ENCODE assay signal across 25 cellular contexts in the genomic region with DNA sequence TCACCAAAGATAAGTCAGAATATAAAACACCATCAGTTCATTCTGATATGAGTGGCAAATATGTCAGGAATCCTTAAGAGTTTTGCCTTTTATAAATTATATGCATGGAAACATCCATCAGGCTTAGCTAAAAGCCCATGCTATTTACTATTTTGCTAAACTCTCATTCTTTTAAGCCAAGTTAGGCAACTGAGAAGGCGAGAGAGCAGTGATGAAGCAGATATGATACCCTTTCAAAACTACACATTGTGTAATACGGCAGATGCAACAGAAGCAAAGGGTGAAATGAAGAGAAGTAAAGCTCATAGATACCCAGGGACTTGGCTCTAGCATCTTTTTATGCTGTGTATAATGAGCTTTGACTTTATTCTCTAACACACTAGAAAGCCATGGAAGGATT.
"Had no signal": no experiment of that assay in that cellular context is flagged by ENCODE, and none has a peak within 500 bp of the region (broad histone marks: within the 10 kb centered on the region; RNA-seq: fewer than 3 reads in every experiment).

No MANE protein-coding gene starts in this region.

- H3K4me3 ChIP-seq: esophagus muscularis mucosa had no signal

- H3K27me3 ChIP-seq: brain microvascular endothelial cell, esophagus muscularis mucosa had no signal

- ATAC-seq: activated CD4-positive, alpha-beta T cell treated with anti-CD3 and anti-CD28 coated beads for 36 hours; activated CD8-positive, alpha-beta memory T cell treated with anti-CD3 and anti-CD28 coated beads, Interleukin-2, amount 10 ng/mL, durations not matched to agents 7 days and 5 days; activated CD8-positive, alpha-beta T cell treated with anti-CD3 and anti-CD28 coated beads, Interleukin-2, amount 10 ng/mL, durations not matched to agents 7 days and 5 days; activated naive CD8-positive, alpha-beta T cell treated with anti-CD3 and anti-CD28 coated beads, Interleukin-2, amount 50 U/mL, for 24 hours; effector memory CD8-positive, alpha-beta T cell had no signal

- H3K27ac ChIP-seq: brain microvascular endothelial cell, esophagus muscularis mucosa had no signal

- DNase-seq: activated CD4-positive, alpha-beta memory T cell treated with anti-CD3 and anti-CD28 coated beads for 36 hours; activated CD4-positive, alpha-beta T cell treated with anti-CD3 and anti-CD28 coated beads for 36 hours; activated CD4-positive, alpha-beta T cell treated with anti-CD3 and anti-CD28 coated beads, Interleukin-2, amount 10 ng/mL, durations not matched to agents 24 days and 14 days; activated CD4-positive, CD25-positive, alpha-beta regulatory T cell; activated CD4-positive, CD25-positive, alpha-beta regulatory T cell treated with anti-CD3 and anti-CD28 coated beads, Interleukin-2, amount 50 U/mL, for 72 hours; activated CD8-positive, alpha-beta memory T cell treated with anti-CD3 and anti-CD28 coated beads, Interleukin-2, amount 10 ng/mL, durations not matched to agents 7 days and 5 days; activated CD8-positive, alpha-beta memory T cell treated with anti-CD3 and anti-CD28 coated beads, Interleukin-2, amount 50 U/mL, for 4 hours; activated CD8-positive, alpha-beta T cell treated with anti-CD3 and anti-CD28 coated beads, Interleukin-2, amount 10 ng/mL, durations not matched to agents 7 days and 5 days; activated effector memory CD4-positive, alpha-beta T cell treated with anti-CD3 and anti-CD28 coated beads, Interleukin-2, amount 50 U/mL, for 16 hours; activated naive CD4-positive, alpha-beta T cell treated with anti-CD3 and anti-CD28 coated beads for 36 hours; activated naive CD8-positive, alpha-beta T cell treated with anti-CD3 and anti-CD28 coated beads for 36 hours; activated naive CD8-positive, alpha-beta T cell treated with anti-CD3 and anti-CD28 coated beads, Interleukin-2, amount 50 U/mL, for 24 hours; activated T-cell treated with anti-CD3 and anti-CD28 coated beads, Interleukin-2, amount 50 U/mL, for 1 hour; activated T-cell treated with anti-CD3 and anti-CD28 coated beads, Interleukin-2, amount 50 U/mL, for 48 hours; amniotic stem cell; anterior cingulate cortex; brain microvascular endothelial cell; cortex of kidney; dermis blood vessel endothelial cell; effector CD4-positive, alpha-beta T cell; effector memory CD8-positive, alpha-beta T cell; erythroblast; head of caudate nucleus; T-helper 2 cell had no signal

- H3K9me3 ChIP-seq: esophagus muscularis mucosa had no signal

- H3K36me3 ChIP-seq: brain microvascular endothelial cell, esophagus muscularis mucosa had no signal
